9 cellular contexts compared by ENCODE assay signal in genomic region chr11:89960841-89961240, GRCh38. TPM values are rescaled to one million over a fixed set of nuclear protein-coding genes. Genes with fewer than 3 reads are reported as not detected.
"Had no signal": no experiment of that assay in that cellular context is flagged by ENCODE, and none has a peak within 500 bp of the region (broad histone marks: within the 10 kb centered on the region; RNA-seq: fewer than 3 reads in every experiment).

No MANE protein-coding gene starts in this region.

RNA-seq across cellular contexts. Expression of gene TRIM64, which starts 5.0 kb away (rescaled TPM):
- total RNA-seq: LHCN-M2, MCF 10A, NCI-H460, OCI-LY7, PC-9, Right ventricle myocardium inferior, RPMI7951, SJCRH30, SK-MEL-5 had no signal

RNA-seq across cellular contexts. Expression of gene TRIM49D2, which starts 37.0 kb away (rescaled TPM):
- total RNA-seq: LHCN-M2, MCF 10A, NCI-H460, OCI-LY7, PC-9, Right ventricle myocardium inferior, RPMI7951, SJCRH30, SK-MEL-5 had no signal

RNA-seq across cellular contexts. Expression of gene TRIM49D1, which starts 38.8 kb away (rescaled TPM):
- total RNA-seq: LHCN-M2, MCF 10A, NCI-H460, OCI-LY7, PC-9, Right ventricle myocardium inferior, RPMI7951, SJCRH30, SK-MEL-5 had no signal
